In the genomic region with DNA sequence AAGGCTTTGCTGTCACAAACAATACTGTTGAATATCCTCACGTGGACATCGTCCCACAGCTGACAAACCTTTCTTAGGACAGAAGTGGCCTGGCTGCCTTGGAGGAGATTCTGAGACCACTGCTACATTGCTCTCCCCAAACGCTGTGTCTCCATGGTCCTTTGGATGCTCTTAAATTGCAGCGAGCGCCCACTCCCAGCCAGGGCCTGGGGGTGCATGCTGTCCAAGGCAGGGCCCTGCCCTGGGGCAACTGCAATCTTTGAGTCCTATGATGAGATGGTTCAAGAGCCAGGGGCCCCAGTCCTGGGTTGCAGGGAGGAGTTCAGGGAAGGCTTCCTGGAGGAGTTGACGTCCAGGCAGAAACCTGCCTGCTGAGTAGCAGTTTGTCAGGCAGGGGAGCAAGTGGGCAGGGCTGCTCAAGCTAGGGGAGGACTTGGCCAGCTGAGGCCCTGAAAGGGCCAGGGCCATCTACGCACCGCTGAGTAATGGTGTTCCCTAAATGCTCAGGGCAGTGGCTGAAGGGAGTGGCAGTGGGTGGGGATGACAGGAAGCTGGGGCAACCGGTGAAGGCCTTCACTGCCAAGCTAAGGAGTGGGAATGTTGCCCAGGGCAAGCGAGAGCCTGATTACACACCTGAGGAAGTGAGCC, we compare ENCODE assay signal across 17 cellular contexts. TPM values are rescaled to one million over a fixed set of nuclear protein-coding genes. Genes with fewer than 3 reads are reported as not detected.
DNase-seq lines count a peak whose midpoint lies in the region; ATAC-seq, FAIRE-seq and TF ChIP-seq lines count a peak whose summit lies in the region.
"Had no signal": no experiment of that assay in that cellular context is flagged by ENCODE, and none has a peak within 500 bp of the region (broad histone marks: within the 10 kb centered on the region; RNA-seq: fewer than 3 reads in every experiment).

No MANE protein-coding gene starts in this region.

- no peaks in the 10 kb centered on the region for H3K4me1 Mint-ChIP-seq in naive thymus-derived CD4-positive, alpha-beta T cell
- H3K4me1 Mint-ChIP-seq: central memory CD8-positive, alpha-beta T cell had no signal

- 83% methylated on average over 10 of the region's 10 CpGs for WGBS in A549 (ENCODE audit: missing lambda C conversion rate)

- peaks cover 7% of the 10 kb centered on the region; the same call in 1 of the 3 replicates for H3K9me3 ChIP-seq in A549
- no peaks in the 10 kb centered on the region for H3K9me3 ChIP-seq in naive thymus-derived CD4-positive, alpha-beta T cell (ENCODE audit: control insufficient read depth in 2 of 3, low read length in 3 of 3)
- H3K9me3 ChIP-seq: MG63 had no signal

- no peak for TF ChIP-seq RAD21 in A549 (conservative IDR thresholded peaks at IDR 0.05 in 1 of 2, IDR thresholded peaks at IDR 0.05 in 1 of 2)

- H3K9me3 Mint-ChIP-seq in naive thymus-derived CD4-positive, alpha-beta T cell = peaks cover 0 to 4% (median 0%) of the 10 kb centered on the region in 11 donors
- H3K9me3 Mint-ChIP-seq: activated T-helper 2 cell treated with anti-CD3 and anti-CD28 coated beads, Interferon-gamma antibody, Interleukin-2, Interleukin-4, amounts not matched to agents 10 μg/mL and 5 μg/mL and 100 μg/mL, durations not matched to agents 14 hours and 24 hours and 36 hours; central memory CD8-positive, alpha-beta T cell; effector memory CD8-positive, alpha-beta T cell; stimulated activated naive CD8-positive, alpha-beta T cell treated with anti-CD3 and anti-CD28 coated beads, Interleukin-15, Interleukin-2, amounts not matched to agents 100 ng/mL and 50 ng/mL, for 24 hours had no signal

- no peak overlapping the region for H3K27ac Mint-ChIP-seq in naive thymus-derived CD4-positive, alpha-beta T cell
- H3K27ac Mint-ChIP-seq: activated T-helper 2 cell treated with anti-CD3 and anti-CD28 coated beads, Interferon-gamma antibody, Interleukin-2, Interleukin-4, amounts not matched to agents 10 μg/mL and 5 μg/mL and 100 μg/mL, durations not matched to agents 14 hours and 24 hours and 36 hours; effector memory CD8-positive, alpha-beta T cell; nephron progenitor cell; stimulated activated naive CD8-positive, alpha-beta T cell treated with anti-CD3 and anti-CD28 coated beads, Interleukin-15, Interleukin-2, amounts not matched to agents 100 ng/mL and 50 ng/mL, for 24 hours had no signal

- no peak overlapping the region for H3K4me2 ChIP-seq in A549

- intact Hi-C loops in naive thymus-derived CD4-positive, alpha-beta T cell (cut with micrococcal nuclease) = no loop called here

- peaks cover 11 to 35% (median 22%) of the 10 kb centered on the region in 5 donors for H3K27me3 Mint-ChIP-seq in naive thymus-derived CD4-positive, alpha-beta T cell

- no peak overlapping the region for H3K27ac ChIP-seq in A549
- no peak overlapping the region for H3K27ac ChIP-seq in naive thymus-derived CD4-positive, alpha-beta T cell (ENCODE audit: low read depth, low read length)
- no peak overlapping the region for H3K27ac ChIP-seq in caudate nucleus (ENCODE audit: low read depth, low read length)

- H3K27me3 ChIP-seq in naive thymus-derived CD4-positive, alpha-beta T cell (ENCODE audit: control insufficient read depth in 2 of 2, insufficient read depth in 2 of 2, low read length in 2 of 2) = no peaks in the 10 kb centered on the region
- H3K27me3 ChIP-seq: MG63 had no signal

- peaks cover 16% of the 10 kb centered on the region for H3K4me1 ChIP-seq in A549
- no peaks in the 10 kb centered on the region for H3K4me1 ChIP-seq in naive thymus-derived CD4-positive, alpha-beta T cell (ENCODE audit: control insufficient read depth in 2 of 2, insufficient read depth in 2 of 2, low read length in 2 of 2)

- H3K36me3 Mint-ChIP-seq in naive thymus-derived CD4-positive, alpha-beta T cell = peaks cover 0 to 3% (median 0%) of the 10 kb centered on the region in 5 donors

- CTCF ChIA-PET in A549 (lab: Yijun Ruan, JAX) = interaction anchor here (0.9 to 5.8 kb wide), 5 partner anchors 11 to 99 kb away, joined by 3 to 35 read pairs (median 5); a partner anchor contains a TSS
- CTCF ChIA-PET in naive thymus-derived CD4-positive, alpha-beta T cell (lab: Charles Lee) = no interaction called here

- peak; percentile 7 to 9; a peak in 2 of 6 replicates for ATAC-seq in A549
- peak; percentile 14 for ATAC-seq in naive thymus-derived CD4-positive, alpha-beta T cell
- ATAC-seq: effector memory CD8-positive, alpha-beta T cell had no signal

- DNase-seq in A549 (ENCODE audit: low read depth in 1 of 2, low spot score in 1 of 2) = no peak
- peak; percentile 47 for DNase-seq in HT1080 (ENCODE audit: low read depth)
- peak; percentile 99 for DNase-seq in epithelial cell of esophagus (ENCODE audit: low read depth)
- DNase-seq in naive thymus-derived CD4-positive, alpha-beta T cell = no peak
- no peak for DNase-seq in HuH-7 (ENCODE audit: low spot score)
- no peak for DNase-seq in KG1 (lab: John Stamatoyannopoulos, UW)
- DNase-seq in SIG-M5 treated with dmso at 0.1 percent for 504 hours (lab: John Stamatoyannopoulos, UW; ENCODE audit: unreplicated experiment) = no peak
- DNase-seq in caudate nucleus (lab: John Stamatoyannopoulos, UW) = no peak
- DNase-seq: effector memory CD8-positive, alpha-beta T cell; MG63; NCI-H2029; NCI-H510A treated with DMSO at 0.1 percent for 48 hours; nephron progenitor cell had no signal

- POLR2A ChIA-PET in A549 (lab: Yijun Ruan, JAX) = no interaction called here
- POLR2A ChIA-PET in naive thymus-derived CD4-positive, alpha-beta T cell (lab: Charles Lee) = no interaction called here

- no peak for TF ChIP-seq POLR2A in A549 (IDR thresholded peaks at IDR 0.05; ENCODE audit: low read length)

- no peaks in the 10 kb centered on the region for H3K36me3 ChIP-seq in naive thymus-derived CD4-positive, alpha-beta T cell (ENCODE audit: control insufficient read depth in 2 of 3, insufficient read depth in 3 of 3, low read length in 3 of 3)
- H3K36me3 ChIP-seq: MG63 had no signal

- TF ChIP-seq EP300 in A549 (IDR thresholded peaks at IDR 0.05) = no peak

- no peak overlapping the region for H3K4me3 Mint-ChIP-seq in naive thymus-derived CD4-positive, alpha-beta T cell
- H3K4me3 Mint-ChIP-seq: central memory CD8-positive, alpha-beta T cell; effector memory CD8-positive, alpha-beta T cell; nephron progenitor cell; stimulated activated naive CD8-positive, alpha-beta T cell treated with anti-CD3 and anti-CD28 coated beads, Interleukin-15, Interleukin-2, amounts not matched to agents 100 ng/mL and 50 ng/mL, for 24 hours had no signal

- no peak for TF ChIP-seq CTCF in A549 (IDR thresholded peaks at IDR 0.05)
- no peak for TF ChIP-seq CTCF in epithelial cell of esophagus (IDR thresholded peaks at IDR 0.05; ENCODE audit: insufficient read depth, low read depth, low read length, missing control alignments)

- no peak for FAIRE-seq in A549 (lab: Jason Lieb, UNC)
- FAIRE-seq: frontal cortex had no signal

- H3K4me3 ChIP-seq in A549 = no peak overlapping the region
- no peak overlapping the region for H3K4me3 ChIP-seq in epithelial cell of esophagus (ENCODE audit: low read length)
- H3K4me3 ChIP-seq in naive thymus-derived CD4-positive, alpha-beta T cell (ENCODE audit: low read length) = no peak overlapping the region
- H3K4me3 ChIP-seq: MG63 had no signal

TF ChIP-seq in A549, 52 proteins besides CTCF, POLR2A, EP300 and RAD21:
- no peak for TF ChIP-seq FOXS1 (CRISPR knock-in tag; IDR thresholded peaks at IDR 0.05)
- TF ChIP-seq POLR2AphosphoS2 (conservative IDR thresholded peaks at IDR 0.05; ENCODE audit: low read length) = no peak
- peak; percentile 55 for TF ChIP-seq ZFP36 (IDR thresholded peaks at IDR 0.05; ENCODE audit: borderline replicate concordance, partially characterized antibody)

RNA-seq across cellular contexts. Expression of a gene that starts 10.8 kb away (rescaled TPM):
- polyA plus RNA-seq in A549 (2011; rRNA removed) = 97.1 and 116 TPM in 2 replicates
- 123 and 215 TPM in 2 replicates for polyA plus RNA-seq in A549 (2012; cell fraction: cytosol; rRNA removed)
- 279 and 455 TPM in 2 replicates for polyA plus RNA-seq in A549 (2012; cell fraction: nucleus; rRNA removed)
- 157 to 171 TPM (median 166 TPM) in 3 replicates for polyA plus RNA-seq in A549 (2017; fragmentation: RNase III; extraction: RNeasy Plus Mini Kit Qiagen cat#74134 plus additional on column Dnase treatment)
- polyA minus RNA-seq in A549 (2011; rRNA and poly(A)+ RNA removed) = 92.8 and 113 TPM in 2 replicates
- 277 and 306 TPM in 2 replicates for total RNA-seq in HT1080 (2014; rRNA removed; shearing (Covaris generic))
- 223 and 234 TPM in 2 replicates for polyA plus RNA-seq in HT1080 (2015; cell fraction: cytosol; rRNA removed)
- polyA plus RNA-seq in HT1080 (2015; cell fraction: nucleus; rRNA removed) = 313 and 316 TPM in 2 replicates
- total RNA-seq in naive thymus-derived CD4-positive, alpha-beta T cell = under 1 TPM in 3 of 5 experiments, not detected in 2; 0.12 to 0.37 (median 0.22) TPM
- polyA plus RNA-seq in naive thymus-derived CD4-positive, alpha-beta T cell = not detected

Comparison
In these comparisons a context has a peak if more than half of its experiments do, and no peak if none do; other contexts are left out.
1. DNase-seq: peak in HT1080 (single experiment) and epithelial cell of esophagus (single experiment); none in A549 (0 of 2), naive thymus-derived CD4-positive, alpha-beta T cell (0 of 9), HuH-7 (single experiment), KG1 (single experiment), SIG-M5 treated with dmso at 0.1 percent for 504 hours (single experiment) and caudate nucleus (0 of 61).
2. RNA of a gene that starts 10.8 kb away (total RNA-seq): 277 to 306 TPM in HT1080; 0.12 to 0.37 TPM in naive thymus-derived CD4-positive, alpha-beta T cell; every median in the first group is over 100 times any median in the second.